In the genomic region with DNA sequence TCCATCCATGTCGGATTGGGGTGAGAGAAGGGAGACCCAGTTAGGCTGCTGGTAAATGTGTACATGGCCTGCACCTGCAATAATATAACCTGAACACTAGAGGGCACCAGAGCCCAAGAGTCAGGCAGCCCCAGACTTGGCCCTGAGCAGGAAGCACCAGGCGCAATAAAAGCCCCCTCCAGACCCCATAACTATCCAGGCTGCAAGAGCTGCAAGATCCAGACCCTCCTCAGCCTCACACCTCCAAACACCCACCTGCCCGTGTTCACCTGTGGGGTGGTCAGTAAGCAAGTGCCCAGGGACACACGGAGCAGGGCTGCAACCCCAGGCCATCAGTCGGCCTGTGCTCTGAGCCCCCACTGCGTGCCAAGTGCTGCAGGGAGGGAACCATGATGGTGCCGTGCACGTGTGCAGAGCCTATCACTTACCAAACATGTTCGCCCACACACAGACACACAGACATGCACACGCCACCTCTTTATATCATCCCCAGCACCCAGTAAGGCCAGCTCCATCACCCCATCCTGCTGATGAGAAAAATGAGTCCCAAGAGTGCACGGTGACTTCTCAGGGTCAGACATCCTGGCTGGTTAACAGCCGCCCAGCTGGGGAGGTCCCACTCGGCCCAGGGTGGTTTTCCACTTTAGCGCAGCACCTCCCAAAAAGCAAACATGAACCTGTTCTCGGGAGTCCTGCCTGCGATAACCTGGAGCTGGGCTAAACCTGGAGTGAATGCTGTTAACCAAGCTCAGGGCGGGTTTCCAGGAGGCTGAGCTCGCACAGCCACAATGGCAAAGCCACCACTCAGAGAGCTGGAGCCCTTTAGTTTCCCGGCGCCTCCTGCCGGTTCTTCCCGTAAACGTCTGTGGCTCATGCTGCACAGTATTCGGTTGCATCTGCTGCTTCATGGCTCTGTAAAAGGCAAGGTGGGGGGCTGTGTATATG, we compare ENCODE assay signal across 8 cellular contexts.
A peak's percentile ranks its signal among the peaks of the same experiment; 100 is the strongest.
DNase-seq lines count a peak whose midpoint lies in the region; ATAC-seq, FAIRE-seq and TF ChIP-seq lines count a peak whose summit lies in the region.

No MANE protein-coding gene starts in this region.

- H3K4me2 ChIP-seq in DOHH2 (ENCODE audit: low read length) = no peak overlapping the region
- H3K4me2 ChIP-seq in SU-DHL-6 (ENCODE audit: low read depth, low read length, poor library complexity, severe bottlenecking) = no peak overlapping the region

- no peak overlapping the region for H3K9ac ChIP-seq in SU-DHL-6 (ENCODE audit: low read length)

- ATAC-seq in HG02852 (IDR thresholded peaks at IDR 0.05; ENCODE audit: unreplicated experiment) = no peak

- H3F3A ChIP-seq in DOHH2 (ENCODE audit: control insufficient read depth, insufficient read depth) = no peaks in the 10 kb centered on the region
- H3F3A ChIP-seq in SU-DHL-6 (ENCODE audit: insufficient read depth) = no peaks in the 10 kb centered on the region

- no peak overlapping the region for H2AFZ ChIP-seq in SU-DHL-6 (ENCODE audit: low read depth, low read length, severe bottlenecking)

- H3K4me1 ChIP-seq in DOHH2 (ENCODE audit: control insufficient read depth, low read length) = no peaks in the 10 kb centered on the region
- no peaks in the 10 kb centered on the region for H3K4me1 ChIP-seq in ascending aorta
- no peaks in the 10 kb centered on the region for H3K4me1 ChIP-seq in spleen

- 63 to 78% (median 70%) methylated on average over 21 to 24 of the region's 24 CpGs for WGBS in spleen, 5 donors

- H4K20me1 ChIP-seq in DOHH2 (ENCODE audit: control insufficient read depth, insufficient read depth, low read depth, low read length) (no peaks in the 10 kb centered on the region), SU-DHL-6 (ENCODE audit: low read depth, low read length) (no peaks in the 10 kb centered on the region)

- H3K9me2 ChIP-seq in DOHH2 (replicated peaks; ENCODE audit: control insufficient read depth, low read length) (no peaks in the 10 kb centered on the region), SU-DHL-6 (replicated peaks; ENCODE audit: insufficient read depth, low read length) (no peaks in the 10 kb centered on the region)

- H3K27me3 ChIP-seq in DOHH2 (ENCODE audit: control insufficient read depth, low read length) (no peaks in the 10 kb centered on the region), SU-DHL-6 (ENCODE audit: low read length) (no peaks in the 10 kb centered on the region), ascending aorta (no peaks in the 10 kb centered on the region), spleen (replicated peaks in 1 of 7) (peaks cover 0 to 37% (median 0%) of the 10 kb centered on the region in 7 donors)

- H3K79me2 ChIP-seq in DOHH2 (ENCODE audit: control insufficient read depth, low read length) = no peaks in the 10 kb centered on the region
- H3K79me2 ChIP-seq in SU-DHL-6 (ENCODE audit: insufficient read depth, low read length) = no peaks in the 10 kb centered on the region

- FAIRE-seq in H54 (lab: Jason Lieb, UNC) = no peak

- TF ChIP-seq CTCF in DOHH2 (IDR thresholded peaks at IDR 0.05; ENCODE audit: low read depth, low read length, poor library complexity, severe bottlenecking) = peak; percentile 91
- TF ChIP-seq CTCF in SU-DHL-6 (IDR thresholded peaks at IDR 0.05; ENCODE audit: insufficient read depth, low read length, poor library complexity, severe bottlenecking) = peak; percentile 63
- peak; percentile 26 to 83 (median 68) for TF ChIP-seq CTCF in ascending aorta (IDR thresholded peaks at IDR 0.05)
- TF ChIP-seq CTCF in spleen (IDR thresholded peaks at IDR 0.05 in 8 of 11, conservative IDR thresholded peaks at IDR 0.05 in 3 of 11) = peak; percentile 40 to 85 (median 73)

- intact Hi-C loops in ascending aorta (cut with DNase I) (no loop called here), spleen (cut with DNase I; ENCODE audit: low total_unique reads) (no loop called here)

- H3K36me3 ChIP-seq in DOHH2 (ENCODE audit: control insufficient read depth, low read length) = no peaks in the 10 kb centered on the region
- H3K36me3 ChIP-seq in SU-DHL-6 (ENCODE audit: low read length) = no peaks in the 10 kb centered on the region
- no peaks in the 10 kb centered on the region for H3K36me3 ChIP-seq in ascending aorta
- H3K36me3 ChIP-seq in spleen = no peaks in the 10 kb centered on the region

- no peak overlapping the region for H3K27ac ChIP-seq in DOHH2 (ENCODE audit: low read depth, low read length)
- H3K27ac ChIP-seq in SU-DHL-6 (ENCODE audit: low read depth, low read length) = no peak overlapping the region
- H3K27ac ChIP-seq in ascending aorta = no peak overlapping the region
- H3K27ac ChIP-seq in spleen = no peak overlapping the region

- no peak overlapping the region for H3K4me3 ChIP-seq in DOHH2 (ENCODE audit: low read length)
- H3K4me3 ChIP-seq in SU-DHL-6 (ENCODE audit: insufficient read depth, low read length, poor library complexity, severe bottlenecking) = no peak overlapping the region
- H3K4me3 ChIP-seq in ascending aorta = no peak overlapping the region
- H3K4me3 ChIP-seq in spleen = no peak overlapping the region

- DNase-seq in H54 (ENCODE audit: insufficient read length, low spot score) = peak; percentile 83
- DNase-seq in NCI-H1105 treated with DMSO at 0.1 percent for 48 hours (lab: John Stamatoyannopoulos, UW) = peak; percentile 30
- no peak for DNase-seq in ascending aorta (ENCODE audit: low spot score in 2 of 2)
- DNase-seq in hippocampal formation (lab: John Stamatoyannopoulos, UW) = peak; percentile 31 to 34
- no peak for DNase-seq in spleen

- no peak for TF ChIP-seq POLR2A in H54 (IDR thresholded peaks at IDR 0.05; ENCODE audit: low read depth, low read length)
- no peak for TF ChIP-seq POLR2A in spleen (IDR thresholded peaks at IDR 0.05)

- no peaks in the 10 kb centered on the region for H3K9me3 ChIP-seq in DOHH2 (ENCODE audit: control insufficient read depth, insufficient read depth, low read length)
- no peaks in the 10 kb centered on the region for H3K9me3 ChIP-seq in SU-DHL-6 (ENCODE audit: insufficient read depth, low read length)
- H3K9me3 ChIP-seq in ascending aorta = no peaks in the 10 kb centered on the region
- H3K9me3 ChIP-seq in spleen = no peaks in the 10 kb centered on the region

Comparison
In these comparisons a context has a peak if more than half of its experiments do, and no peak if none do; other contexts are left out.
1. DNase-seq: peak in H54 (single experiment), NCI-H1105 treated with DMSO at 0.1 percent for 48 hours (single experiment) and hippocampal formation (2 of 2); none in ascending aorta (0 of 2) and spleen (single experiment).
2. Peak in every context shown above with its lines, with median percentiles within 50 percentile points of each other: CTCF ChIP-seq.